In the genomic region with DNA sequence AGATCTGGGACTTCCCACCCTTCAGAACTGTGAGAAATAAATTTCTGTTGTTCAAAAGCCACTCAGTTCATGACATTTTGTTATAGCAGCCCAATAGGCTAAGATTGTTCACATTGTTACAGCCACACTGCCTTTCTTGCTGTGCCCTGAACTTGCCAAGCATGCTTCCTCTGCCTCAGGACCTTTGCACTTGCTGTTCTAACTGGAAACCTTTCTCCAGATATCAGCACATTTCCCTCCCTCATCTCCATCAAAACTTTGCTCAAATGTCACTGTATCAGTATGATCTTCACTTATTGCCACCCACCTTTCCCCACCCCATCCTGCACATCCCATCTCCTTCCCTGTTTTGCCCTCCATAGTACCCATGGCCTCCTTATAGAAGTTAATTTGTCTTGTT, we compare ENCODE assay signal across 25 cellular contexts.
"Had no signal": no experiment of that assay in that cellular context is flagged by ENCODE, and none has a peak within 500 bp of the region (broad histone marks: within the 10 kb centered on the region; RNA-seq: fewer than 3 reads in every experiment).

No MANE protein-coding gene starts in this region.

- FAIRE-seq: keratinocyte, pancreas, small intestine had no signal

- H3K27ac ChIP-seq: lower lobe of right lung, pancreas, prostate gland, sigmoid colon, spleen, suprapubic skin, thoracic aorta, tibial artery, vagina had no signal

- H3K36me3 ChIP-seq: pancreas, prostate gland had no signal

- ATAC-seq: left cardiac atrium; left ventricle myocardium superior; naive thymus-derived CD8-positive, alpha-beta T cell; right cardiac atrium; stimulated activated effector memory CD8-positive, alpha-beta T cell treated with anti-CD3 and anti-CD28 coated beads, Interleukin-12 subunit alpha, Interleukin-12 subunit beta, amount 100 ng/mL, for 72 hours had no signal

- H3K27me3 ChIP-seq: pancreas, sigmoid colon, spleen, suprapubic skin, tibial artery, vagina had no signal

- H3K9me3 ChIP-seq: lower lobe of right lung, pancreas, prostate gland, sigmoid colon, spleen, suprapubic skin, thoracic aorta, tibial artery, vagina had no signal

- H3K4me1 ChIP-seq: pancreas, prostate gland, vagina had no signal

- DNase-seq: hippocampal formation; kidney glomerular epithelial cell; left cardiac atrium; left ventricle myocardium superior; lower lobe of right lung; mammary epithelial cell; mesenchymal stem cell; naive thymus-derived CD8-positive, alpha-beta T cell; nucleus accumbens; pancreas; posterior cingulate gyrus; retina; right cardiac atrium; sigmoid colon; small intestine; spleen; stimulated activated CD4-positive, alpha-beta T cell treated with anti-CD3 and anti-CD28 coated beads, Interleukin-4, amount 100 ng/mL, for 24 hours; stimulated activated naive CD4-positive, alpha-beta T cell; tibial artery had no signal

- H3K4me3 ChIP-seq: lower lobe of right lung, pancreas, prostate gland, sigmoid colon, spleen, suprapubic skin, thoracic aorta, tibial artery, vagina had no signal
